25 cellular contexts compared by ENCODE assay signal in genomic region chr14:32189806-32190205, GRCh38. TPM values are rescaled to one million over a fixed set of nuclear protein-coding genes. Genes with fewer than 3 reads are reported as not detected.
"Had no signal": no experiment of that assay in that cellular context is flagged by ENCODE, and none has a peak within 500 bp of the region (broad histone marks: within the 10 kb centered on the region; RNA-seq: fewer than 3 reads in every experiment).

No MANE protein-coding gene starts in this region.

- H3K27ac Mint-ChIP-seq: activated CD4-positive, alpha-beta memory T cell treated with anti-CD3 and anti-CD28 coated beads, Interleukin-2, amount 10 ng/mL, durations not matched to agents 7 days and 5 days; activated CD4-positive, alpha-beta T cell treated with anti-CD3 and anti-CD28 coated beads for 36 hours; activated naive CD4-positive, alpha-beta T cell treated with anti-CD3 and anti-CD28 coated beads, Interleukin-2, amount 50 U/mL, for 24 hours had no signal

- H3K27ac ChIP-seq: brain microvascular endothelial cell, cardiac muscle cell, SK-N-MC, VCaP had no signal

- H3K36me3 ChIP-seq: brain microvascular endothelial cell, cardiac muscle cell had no signal

- H3K27me3 ChIP-seq: brain microvascular endothelial cell, cardiac muscle cell had no signal

- DNase-seq: activated CD4-positive, alpha-beta memory T cell treated with anti-CD3 and anti-CD28 coated beads, Interleukin-2, amount 10 ng/mL, durations not matched to agents 7 days and 5 days; activated CD4-positive, alpha-beta T cell treated with anti-CD3 and anti-CD28 coated beads for 36 hours; activated CD4-positive, alpha-beta T cell treated with anti-CD3 and anti-CD28 coated beads, Interleukin-2, amount 50 U/mL, for 1 hour; activated CD4-positive, CD25-positive, alpha-beta regulatory T cell; activated T-cell treated with anti-CD3 and anti-CD28 coated beads for 4 hours; brain microvascular endothelial cell; KBM-7; NCI-H1092 treated with DMSO at 0.1 percent for 48 hours; NCI-H1436; NCI-H1694 treated with DMSO at 0.1 percent for 48 hours; NCI-H2081; NCI-H510A treated with DMSO at 0.1 percent for 48 hours; NCI-H69; NK-92 treated with Interleukin-12 subunit alpha and Interleukin-12 subunit beta, amount 100 ng/mL, for 24 hours; SIG-M5; T-helper 1 cell had no signal

- ATAC-seq: activated CD4-positive, alpha-beta T cell treated with anti-CD3 and anti-CD28 coated beads for 36 hours had no signal

- H3K4me3 Mint-ChIP-seq: activated CD4-positive, alpha-beta memory T cell treated with anti-CD3 and anti-CD28 coated beads, Interleukin-2, amount 10 ng/mL, durations not matched to agents 7 days and 5 days; activated CD4-positive, alpha-beta T cell treated with anti-CD3 and anti-CD28 coated beads for 36 hours; activated naive CD4-positive, alpha-beta T cell treated with anti-CD3 and anti-CD28 coated beads, Interleukin-2, amount 50 U/mL, for 24 hours had no signal

- H3K4me3 ChIP-seq: cardiac muscle cell, SK-N-MC had no signal

- H3K9me3 Mint-ChIP-seq: activated naive CD4-positive, alpha-beta T cell treated with anti-CD3 and anti-CD28 coated beads, Interleukin-2, amount 50 U/mL, for 24 hours had no signal

RNA-seq across cellular contexts. Expression of gene RNU6-7, which starts 12.0 kb away (rescaled TPM):
- total RNA-seq: activated CD4-positive, alpha-beta memory T cell treated with anti-CD3 and anti-CD28 coated beads, Interleukin-2, amount 10 ng/mL, durations not matched to agents 7 days and 5 days; activated CD4-positive, alpha-beta T cell treated with anti-CD3 and anti-CD28 coated beads for 36 hours; activated CD8-positive, alpha-beta memory T cell treated with anti-CD3 and anti-CD28 coated beads for 36 hours; cardiac muscle cell; LHCN-M2; M059J; RPMI7951; T-helper 2 cell treated with Interferon-gamma antibody and Interleukin-4, amounts not matched to agents 100 ng/mL and 5 ng/mL, for 36 hours had no signal
- polyA plus RNA-seq: cardiac muscle cell had no signal

RNA-seq across cellular contexts. Expression of gene RNU6-8, which starts 13.3 kb away (rescaled TPM):
- total RNA-seq: activated CD4-positive, alpha-beta memory T cell treated with anti-CD3 and anti-CD28 coated beads, Interleukin-2, amount 10 ng/mL, durations not matched to agents 7 days and 5 days; activated CD4-positive, alpha-beta T cell treated with anti-CD3 and anti-CD28 coated beads for 36 hours; activated CD8-positive, alpha-beta memory T cell treated with anti-CD3 and anti-CD28 coated beads for 36 hours; cardiac muscle cell; LHCN-M2; M059J; RPMI7951; T-helper 2 cell treated with Interferon-gamma antibody and Interleukin-4, amounts not matched to agents 100 ng/mL and 5 ng/mL, for 36 hours had no signal
- polyA plus RNA-seq: cardiac muscle cell had no signal
